Comparison of ENCODE assay signal across 8 cellular contexts in the genomic region with DNA sequence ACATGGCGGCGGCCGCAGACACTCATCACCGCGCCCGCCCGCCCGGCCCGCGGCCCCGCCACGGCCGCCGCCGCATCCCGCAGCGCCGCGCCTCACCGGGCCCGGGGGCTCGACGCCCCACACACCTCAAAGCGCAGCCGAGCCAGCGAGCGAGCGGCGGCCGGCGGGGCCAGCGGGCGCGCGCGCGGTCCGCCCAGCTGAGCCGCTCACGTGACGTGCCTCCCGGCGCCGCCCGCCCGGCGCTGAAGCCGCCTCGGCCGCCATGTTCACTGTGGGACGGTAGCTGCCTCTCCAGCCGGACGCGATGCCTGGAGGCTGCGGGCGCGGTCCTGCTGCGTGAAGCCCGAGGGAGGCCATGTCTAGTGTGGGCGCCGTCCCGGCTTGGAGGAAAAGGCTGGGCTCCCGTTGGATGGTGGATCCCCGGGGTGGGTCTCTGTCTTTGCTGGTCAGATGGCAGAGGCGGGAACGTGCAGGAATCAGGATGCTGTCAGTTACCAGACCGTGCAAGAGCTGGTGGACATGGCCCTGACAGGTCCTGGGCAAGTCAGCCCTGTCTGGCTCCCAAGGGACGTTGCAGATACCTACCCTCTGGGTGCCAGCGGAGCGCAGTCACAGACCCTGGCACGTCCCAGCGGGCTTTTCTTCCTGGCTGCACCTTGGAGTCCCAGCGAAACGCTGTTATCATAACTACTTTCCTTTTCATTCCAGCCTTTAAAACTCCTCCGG. TPM values are rescaled to one million over a fixed set of nuclear protein-coding genes. Genes with fewer than 3 reads are reported as not detected.
A peak's percentile ranks its signal among the peaks of the same experiment; 100 is the strongest.
DNase-seq lines count a peak whose midpoint lies in the region; ATAC-seq and TF ChIP-seq lines count a peak whose summit lies in the region.

A gene with protein sequence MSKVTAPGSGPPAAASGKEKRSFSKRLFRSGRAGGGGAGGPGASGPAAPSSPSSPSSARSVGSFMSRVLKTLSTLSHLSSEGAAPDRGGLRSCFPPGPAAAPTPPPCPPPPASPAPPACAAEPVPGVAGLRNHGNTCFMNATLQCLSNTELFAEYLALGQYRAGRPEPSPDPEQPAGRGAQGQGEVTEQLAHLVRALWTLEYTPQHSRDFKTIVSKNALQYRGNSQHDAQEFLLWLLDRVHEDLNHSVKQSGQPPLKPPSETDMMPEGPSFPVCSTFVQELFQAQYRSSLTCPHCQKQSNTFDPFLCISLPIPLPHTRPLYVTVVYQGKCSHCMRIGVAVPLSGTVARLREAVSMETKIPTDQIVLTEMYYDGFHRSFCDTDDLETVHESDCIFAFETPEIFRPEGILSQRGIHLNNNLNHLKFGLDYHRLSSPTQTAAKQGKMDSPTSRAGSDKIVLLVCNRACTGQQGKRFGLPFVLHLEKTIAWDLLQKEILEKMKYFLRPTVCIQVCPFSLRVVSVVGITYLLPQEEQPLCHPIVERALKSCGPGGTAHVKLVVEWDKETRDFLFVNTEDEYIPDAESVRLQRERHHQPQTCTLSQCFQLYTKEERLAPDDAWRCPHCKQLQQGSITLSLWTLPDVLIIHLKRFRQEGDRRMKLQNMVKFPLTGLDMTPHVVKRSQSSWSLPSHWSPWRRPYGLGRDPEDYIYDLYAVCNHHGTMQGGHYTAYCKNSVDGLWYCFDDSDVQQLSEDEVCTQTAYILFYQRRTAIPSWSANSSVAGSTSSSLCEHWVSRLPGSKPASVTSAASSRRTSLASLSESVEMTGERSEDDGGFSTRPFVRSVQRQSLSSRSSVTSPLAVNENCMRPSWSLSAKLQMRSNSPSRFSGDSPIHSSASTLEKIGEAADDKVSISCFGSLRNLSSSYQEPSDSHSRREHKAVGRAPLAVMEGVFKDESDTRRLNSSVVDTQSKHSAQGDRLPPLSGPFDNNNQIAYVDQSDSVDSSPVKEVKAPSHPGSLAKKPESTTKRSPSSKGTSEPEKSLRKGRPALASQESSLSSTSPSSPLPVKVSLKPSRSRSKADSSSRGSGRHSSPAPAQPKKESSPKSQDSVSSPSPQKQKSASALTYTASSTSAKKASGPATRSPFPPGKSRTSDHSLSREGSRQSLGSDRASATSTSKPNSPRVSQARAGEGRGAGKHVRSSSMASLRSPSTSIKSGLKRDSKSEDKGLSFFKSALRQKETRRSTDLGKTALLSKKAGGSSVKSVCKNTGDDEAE (N-terminal part only) (minus strand): TSS at position 186 of the 726 bp plus-strand sequence. CDS start 182 bp downstream, at position 4.

- H3K4me3 ChIP-seq in MG63 (peak within 1 kb of the TSS; percentile 69), fibroblast of the aortic adventitia (ENCODE audit: low read depth, low read length) (peak within 1 kb of the TSS; percentile 85)

- no peak for TF ChIP-seq CTCF in fibroblast of the aortic adventitia (IDR thresholded peaks at IDR 0.05; ENCODE audit: insufficient read depth, low read length)

- H3K27me3 Mint-ChIP-seq in natural killer cell treated with Interleukin-12 subunit alpha and Interleukin-12 subunit beta and Interleukin-15 and Interleukin-18, amount 100 ng/mL, for 72 hours: peaks cover 3 to 4% of the 10 kb centered on the region in 2 donors

- peak within 1 kb of the TSS; percentile 96 for H3K4me3 Mint-ChIP-seq in natural killer cell treated with Interleukin-12 subunit alpha and Interleukin-12 subunit beta and Interleukin-15 and Interleukin-18, amount 100 ng/mL, for 72 hours

- H3K27ac Mint-ChIP-seq in natural killer cell treated with Interleukin-12 subunit alpha and Interleukin-12 subunit beta and Interleukin-15 and Interleukin-18, amount 100 ng/mL, for 72 hours: peak within 1 kb of the TSS; percentile 68 to 80

- H3K4me1 ChIP-seq in ES-I3 (ENCODE audit: insufficient read depth, low read length): peaks cover 18% of the 10 kb centered on the region

- H3K4me1 Mint-ChIP-seq in natural killer cell treated with Interleukin-12 subunit alpha and Interleukin-12 subunit beta and Interleukin-15 and Interleukin-18, amount 100 ng/mL, for 72 hours (ENCODE audit: low read depth in 2 of 2): peaks cover 16 to 20% of the 10 kb centered on the region in 2 donors

- H3K9me3 Mint-ChIP-seq in natural killer cell treated with Interleukin-12 subunit alpha and Interleukin-12 subunit beta and Interleukin-15 and Interleukin-18, amount 100 ng/mL, for 72 hours: no peaks in the 10 kb centered on the region

- peak; percentile 62 for TF ChIP-seq POLR2A in Raji (IDR thresholded peaks at IDR 0.05; ENCODE audit: insufficient read depth, low read depth, low read length)

- no peaks in the 10 kb centered on the region for H3K36me3 Mint-ChIP-seq in natural killer cell treated with Interleukin-12 subunit alpha and Interleukin-12 subunit beta and Interleukin-15 and Interleukin-18, amount 100 ng/mL, for 72 hours

- H3K9ac ChIP-seq in ES-I3 (ENCODE audit: low read depth, low read length): peak within 1 kb of the TSS; percentile 76

- H3K9me3 ChIP-seq in ES-I3 (ENCODE audit: control insufficient read depth, insufficient read depth, low read length) (no peaks in the 10 kb centered on the region), MG63 (no peaks in the 10 kb centered on the region)

- no peaks in the 10 kb centered on the region for H3K27me3 ChIP-seq in MG63

- H3K36me3 ChIP-seq in ES-I3 (ENCODE audit: insufficient read depth, low read length): no peaks in the 10 kb centered on the region
- peaks cover 5% of the 10 kb centered on the region for H3K36me3 ChIP-seq in MG63

- ATAC-seq in natural killer cell treated with Interleukin-12 subunit alpha and Interleukin-12 subunit beta and Interleukin-15 and Interleukin-18, amount 100 ng/mL, for 72 hours: peak; percentile 97 to 99

- peak; percentile 97 for DNase-seq in HCEC 1CT
- DNase-seq in MG63: peak; percentile 98
- peak; percentile 96 for DNase-seq in activated effector memory CD4-positive, alpha-beta T cell treated with anti-CD3 and anti-CD28 coated beads, Interleukin-2, amount 50 U/mL, for 16 hours
- DNase-seq in fibroblast of the aortic adventitia (ENCODE audit: low read depth): peak; percentile 91
- DNase-seq in natural killer cell treated with Interleukin-12 subunit alpha and Interleukin-12 subunit beta and Interleukin-15 and Interleukin-18, amount 100 ng/mL, for 72 hours (ENCODE audit: low spot score): peak; percentile 94
- DNase-seq in stimulated activated naive CD4-positive, alpha-beta T cell (lab: John Stamatoyannopoulos, UW): peak; percentile 70 to 85 (median 80)

RNA-seq across cellular contexts. Expression of the gene that starts here (rescaled TPM):
- total RNA-seq in MG63 (2014; rRNA removed; shearing (Covaris generic); ENCODE audit: low replicate concordance): 2.0 and 6.8 TPM in 2 replicates
- 5.2 and 9.0 TPM in 2 replicates for total RNA-seq in fibroblast of the aortic adventitia (ENCODE audit: low replicate concordance)
- total RNA-seq in natural killer cell treated with Interleukin-12 subunit alpha and Interleukin-12 subunit beta and Interleukin-15 and Interleukin-18, amount 100 ng/mL, for 72 hours: 10 to 100 TPM in 1 of 2 donors, 1 to 10 TPM in 1; 5.7 to 16.6 TPM

Comparison
In these comparisons a context has a peak if more than half of its experiments do, and no peak if none do; other contexts are left out.
1. Peak in every context shown above with its lines: DNase-seq, ATAC-seq and H3K4me3 ChIP-seq.